ENCODE assay signal across 8 cellular contexts in genomic region chr19:3034845-3035541, GRCh38. TPM values are rescaled to one million over a fixed set of nuclear protein-coding genes. Genes with fewer than 3 reads are reported as not detected.
DNase-seq lines count a peak whose midpoint lies in the region; ATAC-seq and TF ChIP-seq lines count a peak whose summit lies in the region.

No MANE protein-coding gene starts in this region.

- no peaks in the 10 kb centered on the region for H3K9me3 ChIP-seq in CD4-positive, alpha-beta T cell (ENCODE audit: control insufficient read depth, low read length)
- H3K9me3 ChIP-seq in upper lobe of right lung, result no peaks in the 10 kb centered on the region

- ATAC-seq in CD4-positive, alpha-beta T cell (ENCODE audit: poor library complexity), result peak; percentile 39
- peak; percentile 10 for ATAC-seq in HG02759 (IDR thresholded peaks at IDR 0.05; ENCODE audit: unreplicated experiment)
- ATAC-seq in effector memory CD8-positive, alpha-beta T cell (replicated peaks), result peak; percentile 12
- peak; percentile 3 for ATAC-seq in upper lobe of right lung

- peak overlapping the region; percentile 68 for H3K4me3 ChIP-seq in upper lobe of right lung

- no peak for TF ChIP-seq CTCF in CD4-positive, alpha-beta T cell (IDR thresholded peaks at IDR 0.05)
- no peak for TF ChIP-seq CTCF in upper lobe of right lung (IDR thresholded peaks at IDR 0.05)

- H3K27me3 ChIP-seq in CD4-positive, alpha-beta T cell (ENCODE audit: control insufficient read depth, insufficient read depth, low read length), result no peaks in the 10 kb centered on the region
- H3K27me3 ChIP-seq in upper lobe of right lung, result no peaks in the 10 kb centered on the region

- H3K27me3 Mint-ChIP-seq in CD4-positive, alpha-beta T cell, result no peaks in the 10 kb centered on the region
- peaks cover 0 to 10% of the 10 kb centered on the region in 2 donors for H3K27me3 Mint-ChIP-seq in effector memory CD8-positive, alpha-beta T cell

- POLR2A ChIA-PET in CD4-positive, alpha-beta T cell (lab: Charles Lee), result interaction anchor here (0.6 to 6.9 kb wide), 17 partner anchors 8 to 1140 kb away, joined by 3 to 225 read pairs (median 5); partner anchors contain the start of genes GADD45B, NCLN, TLE5 and TLE6

- peak overlapping the region; percentile 92 for H3K27ac Mint-ChIP-seq in CD4-positive, alpha-beta T cell
- H3K27ac Mint-ChIP-seq in effector memory CD8-positive, alpha-beta T cell, result peak overlapping the region; percentile 97 to 98

- peaks cover 6% of the 10 kb centered on the region for H3K36me3 Mint-ChIP-seq in CD4-positive, alpha-beta T cell (ENCODE audit: low read depth)
- peaks cover 26% of the 10 kb centered on the region for H3K36me3 Mint-ChIP-seq in effector memory CD8-positive, alpha-beta T cell (ENCODE audit: insufficient read depth)

- peak overlapping the region; percentile 89 for H3K4me3 Mint-ChIP-seq in CD4-positive, alpha-beta T cell
- H3K4me3 Mint-ChIP-seq in effector memory CD8-positive, alpha-beta T cell, result peak overlapping the region; percentile 90 to 94

- peaks cover 39% of the 10 kb centered on the region for H3K4me1 Mint-ChIP-seq in CD4-positive, alpha-beta T cell (ENCODE audit: low read depth)
- peaks cover 27 to 31% of the 10 kb centered on the region in 2 donors for H3K4me1 Mint-ChIP-seq in effector memory CD8-positive, alpha-beta T cell (ENCODE audit: low read depth in 2 of 2)

- no peaks in the 10 kb centered on the region for H3K9me3 Mint-ChIP-seq in CD4-positive, alpha-beta T cell
- H3K9me3 Mint-ChIP-seq in effector memory CD8-positive, alpha-beta T cell, result no peaks in the 10 kb centered on the region

- peak overlapping the region; percentile 60 for H3K27ac ChIP-seq in CD4-positive, alpha-beta T cell (ENCODE audit: low read depth, low read length)
- peak overlapping the region; percentile 89 for H3K27ac ChIP-seq in upper lobe of right lung

- no peaks in the 10 kb centered on the region for H3K36me3 ChIP-seq in upper lobe of right lung

- H3K4me1 ChIP-seq in upper lobe of right lung, result peaks cover 19% of the 10 kb centered on the region

- intact Hi-C loops in CD4-positive, alpha-beta T cell (cut with DNase I, micrococcal nuclease), result loop anchor here (1.0 to 10.0 kb wide), 4 partner anchors 12 to 60 kb away; partner anchors contain the start of gene TLE6 (in 2 of the 2)
- intact Hi-C loops in upper lobe of right lung (cut with DNase I), result no loop called here

- CTCF ChIA-PET in CD4-positive, alpha-beta T cell (lab: Charles Lee), result interaction anchor here (1.8 to 2.6 kb wide), 4 partner anchors 26 to 84 kb away, joined by 6 to 14 read pairs (median 10); no protein-coding TSS in a partner anchor

- DNase-seq in CD4-positive, alpha-beta T cell, result peak in 2 of 10 experiments; percentile 27 to 28
- peak; percentile 26 for DNase-seq in T-helper 9 cell
- DNase-seq in effector memory CD8-positive, alpha-beta T cell, result peak in 1 of 3 experiments; percentile 28
- peak; percentile 62 for DNase-seq in myocyte (ENCODE audit: low read depth)
- DNase-seq in upper lobe of right lung, result no peak
- no peak for DNase-seq in NCI-H446 treated with DMSO at 0.1 percent for 48 hours (lab: John Stamatoyannopoulos, UW)
- no peak for DNase-seq in SIG-M5 treated with dmso at 0.1 percent for 504 hours (lab: John Stamatoyannopoulos, UW; ENCODE audit: unreplicated experiment)

RNA-seq across cellular contexts. Expression of gene TLE2, which starts 5.9 kb away (rescaled TPM):
- 10 to 100 TPM; 23.9 to 25.0 TPM for total RNA-seq in CD4-positive, alpha-beta T cell
- total RNA-seq in myocyte (0.08 TPM in 1 of 2 replicates, not detected in the other), upper lobe of right lung (58.6 TPM)
- 2.8 TPM for polyA plus RNA-seq in myocyte (2012)

RNA-seq across cellular contexts. Expression of gene TLE5, which starts 27.3 kb away (rescaled TPM):
- 100 to 1,000 TPM; 722 to 793 TPM for total RNA-seq in CD4-positive, alpha-beta T cell
- total RNA-seq in myocyte (295 and 328 TPM in 2 replicates), upper lobe of right lung (458 TPM)
- polyA plus RNA-seq in myocyte (2012), result 493 TPM

RNA-seq across cellular contexts. Expression of gene TLE6, which starts 57.6 kb away (rescaled TPM):
- total RNA-seq in CD4-positive, alpha-beta T cell, result not detected
- total RNA-seq in myocyte (not detected in 2 replicates), upper lobe of right lung (6.7 TPM)
- 0.44 TPM for polyA plus RNA-seq in myocyte (2012)

RNA-seq across cellular contexts. Expression of gene GNA11, which starts 59.2 kb away (rescaled TPM):
- total RNA-seq in CD4-positive, alpha-beta T cell, result 1 to 10 TPM; 2.6 to 3.4 TPM
- total RNA-seq in myocyte, result 52.1 and 54.6 TPM in 2 replicates
- polyA plus RNA-seq in myocyte (2012), result 68.1 TPM
- 66.3 TPM for total RNA-seq in upper lobe of right lung

Comparison
In these comparisons a context has a peak if more than half of its experiments do, and no peak if none do; other contexts are left out.
1. DNase-seq: peak in T-helper 9 cell (single experiment) and myocyte (single experiment); none in upper lobe of right lung (single experiment), NCI-H446 treated with DMSO at 0.1 percent for 48 hours (single experiment) and SIG-M5 treated with dmso at 0.1 percent for 504 hours (single experiment).
2. RNA of gene TLE2, which starts 5.9 kb away (total RNA-seq): 58.6 TPM in upper lobe of right lung (single experiment) and 23.9 to 25.0 TPM in CD4-positive, alpha-beta T cell; 0.08 TPM in myocyte; every median in the first group is over 10 times any median in the second.
3. Peak in every context shown above with its lines, with median percentiles within 50 percentile points of each other: ATAC-seq.